9 cellular contexts compared by ENCODE assay signal in the genomic region with DNA sequence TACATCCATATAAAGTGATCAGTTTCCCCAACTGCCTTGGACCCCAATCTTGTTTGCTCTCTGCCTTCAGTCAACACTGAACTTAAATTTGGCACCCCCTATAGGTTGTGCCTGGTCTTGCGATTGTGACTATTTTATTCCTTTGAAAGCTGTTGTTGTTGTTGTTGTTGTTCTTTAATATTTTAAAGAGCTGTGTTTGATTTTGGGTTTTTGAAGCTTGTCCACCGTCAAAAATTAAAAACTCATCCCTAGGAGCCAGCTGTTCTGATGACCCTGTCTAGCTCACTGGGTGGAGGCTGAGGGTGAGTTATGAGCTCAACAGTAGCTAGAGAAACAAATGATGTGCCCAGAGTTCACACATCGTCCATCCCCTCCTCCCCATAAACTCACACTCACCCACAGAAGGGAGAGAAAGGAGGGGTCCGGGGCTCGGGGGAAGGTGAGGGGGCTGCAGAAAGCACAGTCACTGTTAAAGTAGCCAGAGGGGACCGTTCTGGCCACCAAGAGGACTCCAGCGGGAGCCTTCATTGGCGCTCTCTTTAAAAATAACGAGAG. TPM values are rescaled to one million over a fixed set of nuclear protein-coding genes. Genes with fewer than 3 reads are reported as not detected.
A peak's percentile ranks its signal among the peaks of the same experiment; 100 is the strongest.
DNase-seq lines count a peak whose midpoint lies in the region; ATAC-seq and TF ChIP-seq lines count a peak whose summit lies in the region.
"Had no signal": no experiment of that assay in that cellular context is flagged by ENCODE, and none has a peak within 500 bp of the region (broad histone marks: within the 10 kb centered on the region; RNA-seq: fewer than 3 reads in every experiment).

No MANE protein-coding gene starts in this region.

- no peak overlapping the region for H3K4me2 ChIP-seq in Loucy (ENCODE audit: low read depth, low read length, poor library complexity, severe bottlenecking)

- H3K79me2 ChIP-seq in Loucy (ENCODE audit: insufficient read depth, low read length): no peaks in the 10 kb centered on the region

- peaks cover 17% of the 10 kb centered on the region for H3K4me1 ChIP-seq in ES-I3 (ENCODE audit: insufficient read depth, low read length)
- no peaks in the 10 kb centered on the region for H3K4me1 ChIP-seq in Loucy (ENCODE audit: insufficient read depth, low read length, poor library complexity, severe bottlenecking)
- no peaks in the 10 kb centered on the region for H3K4me1 ChIP-seq in breast epithelium
- peaks cover 9% of the 10 kb centered on the region for H3K4me1 ChIP-seq in psoas muscle
- H3K4me1 ChIP-seq in gastroesophageal sphincter: peaks cover 0 to 51% (median 11%) of the 10 kb centered on the region in 3 donors

- intact Hi-C loops in breast epithelium (cut with DNase I; ENCODE audit: low total_unique reads): no loop called here
- intact Hi-C loops in psoas muscle (cut with DNase I): loop anchor here in 1 of 2 donors (5.0 to 10.0 kb wide), 2 partner anchors 123 to 1036 kb away; a partner anchor contains a TSS
- intact Hi-C loops in posterior cingulate gyrus (cut with DNase I): loop anchor here (10.0 kb wide), 1 partner anchor 846 kb away; no protein-coding TSS in a partner anchor
- intact Hi-C loops in sciatic nerve (cut with DNase I): loop anchor here (10.0 kb wide), 1 partner anchor 856 kb away; a partner anchor contains a TSS

- no peaks in the 10 kb centered on the region for H3K9me2 ChIP-seq in Loucy (replicated peaks; ENCODE audit: low read depth, low read length)

- no peak overlapping the region for H2AFZ ChIP-seq in Loucy (ENCODE audit: low read length)

- H3K4me3 ChIP-seq in Loucy (ENCODE audit: low read length, poor library complexity, severe bottlenecking) (no peak overlapping the region), breast epithelium (peak overlapping the region; percentile 11 to 29 (median 24)), psoas muscle (peak overlapping the region; percentile 84), gastroesophageal sphincter (no peak overlapping the region)

- 2 to 4% (median 4%) methylated on average over 9 of the region's 9 CpGs for WGBS in psoas muscle, 3 donors
- 4 to 5% methylated on average over 4 to 8 of the region's 9 CpGs for WGBS in gastroesophageal sphincter (ENCODE audit: low coverage in 1 of 2), 2 donors

- no peaks in the 10 kb centered on the region for H4K20me1 ChIP-seq in Loucy (ENCODE audit: insufficient read depth, low read length, poor library complexity, severe bottlenecking)

- H3K9me3 ChIP-seq in ES-I3 (ENCODE audit: control insufficient read depth, insufficient read depth, low read length): no peaks in the 10 kb centered on the region
- no peaks in the 10 kb centered on the region for H3K9me3 ChIP-seq in Loucy (ENCODE audit: insufficient read depth, low read depth, low read length)
- peaks cover 0 to 4% of the 10 kb centered on the region in 2 donors for H3K9me3 ChIP-seq in breast epithelium
- H3K9me3 ChIP-seq in psoas muscle: no peaks in the 10 kb centered on the region
- H3K9me3 ChIP-seq in gastroesophageal sphincter: peaks cover 0 to 30% (median 0%) of the 10 kb centered on the region in 3 donors

- no peaks in the 10 kb centered on the region for H3K27me3 ChIP-seq in Loucy (ENCODE audit: insufficient read depth, low read length, poor library complexity, severe bottlenecking)
- peaks cover 6 to 100% of the 10 kb centered on the region in 2 donors for H3K27me3 ChIP-seq in breast epithelium
- H3K27me3 ChIP-seq in psoas muscle (ENCODE audit: insufficient read depth in 3 of 3, low read length in 2 of 3): peaks cover 0 to 51% (median 4%) of the 10 kb centered on the region in 3 donors
- peaks cover 100% of the 10 kb centered on the region for H3K27me3 ChIP-seq in gastroesophageal sphincter

- no peaks in the 10 kb centered on the region for H3F3A ChIP-seq in Loucy (ENCODE audit: low read depth)

- H3K27ac ChIP-seq in breast epithelium: no peak overlapping the region
- peak overlapping the region; percentile 96 for H3K27ac ChIP-seq in psoas muscle
- no peak overlapping the region for H3K27ac ChIP-seq in gastroesophageal sphincter

- peak overlapping the region; percentile 17; the same call in 1 of the 2 replicates for H3K9ac ChIP-seq in ES-I3 (ENCODE audit: low read depth, low read length)
- H3K9ac ChIP-seq in Loucy (ENCODE audit: low read depth, low read length, poor library complexity, severe bottlenecking): no peak overlapping the region

- TF ChIP-seq EP300 in gastroesophageal sphincter (IDR thresholded peaks at IDR 0.05): no peak

- TF ChIP-seq CTCF in Loucy (conservative IDR thresholded peaks at IDR 0.05; ENCODE audit: low read length): peak; percentile 80
- TF ChIP-seq CTCF in breast epithelium (IDR thresholded peaks at IDR 0.05): peak in 1 of 3 donors; percentile 14
- TF ChIP-seq CTCF in psoas muscle (IDR thresholded peaks at IDR 0.05): peak; percentile 62
- no peak for TF ChIP-seq CTCF in gastroesophageal sphincter (IDR thresholded peaks at IDR 0.05)

- ATAC-seq in psoas muscle (no peak), sciatic nerve (no peak), GM19455 (IDR thresholded peaks at IDR 0.05; ENCODE audit: unreplicated experiment) (no peak), gastroesophageal sphincter (no peak)
- ATAC-seq: activated CD4-positive, CD25-positive, alpha-beta regulatory T cell treated with anti-CD3 and anti-CD28 coated beads, Interleukin-2, amount 50 U/mL, for 24 hours had no signal

- no peak for DNase-seq in breast epithelium (ENCODE audit: low spot score in 2 of 2)
- DNase-seq in psoas muscle: no peak
- no peak for DNase-seq in posterior cingulate gyrus
- no peak for DNase-seq in sciatic nerve (ENCODE audit: low spot score)

- H3K36me3 ChIP-seq in ES-I3 (ENCODE audit: insufficient read depth, low read length) (no peaks in the 10 kb centered on the region), Loucy (ENCODE audit: insufficient read depth, low read length) (no peaks in the 10 kb centered on the region), breast epithelium (no peaks in the 10 kb centered on the region), psoas muscle (ENCODE audit: insufficient read depth in 1 of 2, low read depth in 1 of 2) (no peaks in the 10 kb centered on the region), gastroesophageal sphincter (no peaks in the 10 kb centered on the region)

- no peak for TF ChIP-seq POLR2A in breast epithelium (IDR thresholded peaks at IDR 0.05)
- no peak for TF ChIP-seq POLR2A in gastroesophageal sphincter (IDR thresholded peaks at IDR 0.05)

RNA-seq across cellular contexts. Expression of a gene that starts 4.0 kb away (rescaled TPM):
- total RNA-seq in breast epithelium (1 to 10 TPM in 2 of 3 donors, under 1 TPM in 1; 0.59 to 7.2 (median 2.0) TPM), psoas muscle (10 to 100 TPM in 1 of 4 donors, 1 to 10 TPM in 2, under 1 TPM in 1; 0.60 to 14.4 (median 5.4) TPM), sciatic nerve (0.04 TPM), gastroesophageal sphincter (not detected)
- 10 to 100 TPM in 1 of 3 donors, 1 to 10 TPM in 1, under 1 TPM in 1; 0.76 to 11.2 (median 4.7) TPM for polyA plus RNA-seq in psoas muscle

Comparison
In these comparisons a context has a peak if more than half of its experiments do, and no peak if none do; other contexts are left out.
1. H3K4me3 ChIP-seq: peak in breast epithelium (3 of 3) and psoas muscle (single experiment); none in Loucy (single experiment) and gastroesophageal sphincter (0 of 2).
2. CTCF ChIP-seq: peak in Loucy (single experiment) and psoas muscle (single experiment); none in gastroesophageal sphincter (0 of 4).